1 cellular context compared by ENCODE assay signal in the genomic region with DNA sequence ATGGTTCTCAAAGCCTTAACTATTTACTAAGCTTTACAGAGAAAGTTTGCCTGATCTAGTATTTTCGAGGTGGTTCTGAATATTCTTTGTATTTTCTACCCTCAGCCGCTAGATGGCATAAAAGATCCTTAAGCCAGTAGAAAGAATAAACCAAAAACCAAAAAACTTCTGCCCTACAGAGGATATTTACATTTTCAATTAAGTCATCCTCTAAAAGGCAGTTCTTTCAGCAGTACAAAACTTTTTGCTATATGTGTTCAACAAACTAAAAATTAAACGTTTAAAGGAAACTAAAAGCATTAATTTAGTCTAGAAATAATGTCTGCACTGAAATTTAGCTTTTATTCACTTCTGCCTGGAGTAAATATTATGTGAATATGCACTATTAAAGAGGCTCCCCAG.
TF ChIP-seq lines count a peak whose summit lies in the region.

No MANE protein-coding gene starts in this region.

TF ChIP-seq in IMR-90, 13 proteins besides CTCF, POLR2A, EP300 and RAD21:
- no peak for TF ChIP-seq CEBPB (IDR thresholded peaks at IDR 0.05; ENCODE audit: low read depth, low read length)
- TF ChIP-seq CHD1 (IDR thresholded peaks at IDR 0.05; ENCODE audit: low read depth, low read length) = no peak
- peak; percentile 96 for TF ChIP-seq SMC3 (IDR thresholded peaks at IDR 0.05; ENCODE audit: low read depth, low read length)
- TF ChIP-seq BHLHE40 (IDR thresholded peaks at IDR 0.05; ENCODE audit: low read depth, low read length) = no peak
